1 cellular context compared by ENCODE assay signal in genomic region chr14:100064609-100065160, GRCh38.
A peak's percentile ranks its signal among the peaks of the same experiment; 100 is the strongest.
TF ChIP-seq lines count a peak whose summit lies in the region.

No MANE protein-coding gene starts in this region.

TF ChIP-seq in GM12878, 131 proteins besides CTCF, POLR2A, EP300 and RAD21:
- 0 out of 4 replicates have a peak, but pooled peaks of 1 of the 2 experiments have one; percentile 1 for TF ChIP-seq BHLHE40 (IDR thresholded peaks at IDR 0.05; ENCODE audit: borderline replicate concordance in 1 of 2, low read depth in 2 of 2, low read length in 1 of 2)
- peak; percentile 56 for TF ChIP-seq MLLT1 (IDR thresholded peaks at IDR 0.05)
TF ChIP-seq in GM12878: peak in this region for 2; not testable (repeated sequence) for 129.
